Comparison of ENCODE assay signal across 18 cellular contexts in the genomic region with DNA sequence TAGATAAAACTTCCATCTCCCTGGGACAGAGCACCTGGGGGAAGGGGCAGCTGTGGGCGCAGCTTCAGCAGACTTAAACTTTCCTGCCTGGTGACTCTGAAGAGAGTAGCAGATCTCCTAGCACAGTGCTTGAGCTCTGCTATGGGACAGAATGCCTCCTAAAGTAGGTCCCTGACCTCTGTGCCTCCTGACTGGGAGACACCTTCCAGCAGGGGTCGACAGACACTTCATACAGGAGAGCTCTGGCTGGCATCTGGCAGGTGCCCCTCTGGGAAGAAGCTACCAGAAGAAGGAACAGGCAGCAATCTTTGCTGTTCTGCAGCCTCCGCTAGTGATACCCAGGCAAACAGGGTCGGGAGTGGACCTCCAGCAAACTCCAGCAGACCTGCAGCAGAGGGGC. TPM values are rescaled to one million over a fixed set of nuclear protein-coding genes. Genes with fewer than 3 reads are reported as not detected.
"Had no signal": no experiment of that assay in that cellular context is flagged by ENCODE, and none has a peak within 500 bp of the region (broad histone marks: within the 10 kb centered on the region; RNA-seq: fewer than 3 reads in every experiment).

No MANE protein-coding gene starts in this region.

RNA-seq across cellular contexts. Expression of gene NPSR1, which starts 29.4 kb away (rescaled TPM):
- total RNA-seq: kidney epithelial cell, left ventricle myocardium inferior, lower leg skin, lung, mesothelial cell of epicardium, mononuclear cell, natural killer cell, occipital lobe, osteocyte, posterior vena cava, psoas muscle, sigmoid colon, spleen, subcutaneous adipose tissue, suprapubic skin, thoracic aorta, upper lobe of right lung had no signal
- polyA plus RNA-seq: lung, psoas muscle, small intestine, spleen had no signal
